Comparison of ENCODE assay signal across 8 cellular contexts in the genomic region with DNA sequence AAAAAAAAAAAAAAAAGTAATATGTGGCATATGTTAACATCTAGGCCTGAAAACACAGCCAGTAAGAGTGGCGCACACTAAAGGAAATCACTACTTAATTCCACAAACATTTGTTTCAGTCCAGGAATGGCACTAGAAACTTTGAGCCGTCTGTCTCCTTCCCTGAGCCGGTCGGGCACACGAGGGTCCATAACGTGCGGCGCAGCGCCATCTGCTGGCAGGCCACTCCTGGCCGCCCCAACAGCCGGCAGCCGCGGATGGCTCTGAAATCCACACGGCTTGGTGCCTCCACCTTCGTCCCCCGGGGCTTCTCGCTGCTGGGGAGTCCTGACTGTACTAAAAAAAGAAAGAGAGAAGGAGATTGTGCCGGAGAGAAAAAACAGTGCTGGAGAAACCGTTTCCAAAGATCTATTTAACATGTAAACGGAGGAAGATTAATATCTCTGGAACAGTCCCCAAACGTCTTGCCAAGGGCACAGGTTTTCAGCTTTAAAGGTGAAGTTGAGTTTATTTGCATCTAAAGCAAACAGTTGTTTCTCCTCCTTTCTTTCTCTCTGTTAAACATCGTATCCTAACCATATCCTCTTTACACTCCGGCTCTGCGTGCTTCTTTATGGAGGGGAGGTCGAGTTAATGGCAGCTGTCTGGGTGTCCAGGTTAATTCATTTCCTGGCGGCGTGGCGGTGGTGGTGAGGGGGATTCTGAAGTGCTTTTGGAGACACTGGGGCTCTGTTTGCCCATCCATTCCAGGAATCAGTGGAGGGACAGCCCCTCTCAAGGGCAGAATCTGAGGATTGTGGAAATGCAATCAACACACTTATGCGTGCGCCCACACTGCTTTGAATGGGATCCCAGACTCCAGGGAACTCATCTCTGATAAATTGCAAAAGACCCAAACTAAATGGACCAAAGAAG.
DNase-seq lines count a peak whose midpoint lies in the region; ATAC-seq and TF ChIP-seq lines count a peak whose summit lies in the region.

No MANE protein-coding gene starts in this region.

- H3K27me3 ChIP-seq in MM.1S (replicated peaks; ENCODE audit: insufficient read depth, low read length): no peaks in the 10 kb centered on the region

- H3K4me3 Mint-ChIP-seq in MCF 10A (ENCODE audit: unreplicated experiment): no peak overlapping the region

- TF ChIP-seq CTCF in MM.1S (IDR thresholded peaks at IDR 0.05; ENCODE audit: low read length) (peak; percentile 92), MCF 10A (IDR thresholded peaks at IDR 0.05; ENCODE audit: unreplicated experiment) (peak; percentile 90)

- no peak overlapping the region for H3K9ac ChIP-seq in MM.1S (ENCODE audit: low read length)

- CTCF ChIA-PET in HEK293T (lab: Yijun Ruan, JAX) (no interaction called here), MCF 10A (lab: Yijun Ruan, JAX) (interaction anchor here (0.5 to 2.6 kb wide), 29 partner anchors 9 to 1592 kb away, joined by 3 to 13 read pairs (median 4); no protein-coding TSS in a partner anchor)

- H3K36me3 ChIP-seq in MM.1S (replicated peaks; ENCODE audit: insufficient read depth, low read length): no peaks in the 10 kb centered on the region

- H3K79me2 ChIP-seq in MM.1S (ENCODE audit: low read length): no peaks in the 10 kb centered on the region

- no peaks in the 10 kb centered on the region for H3K9me3 Mint-ChIP-seq in MCF 10A (ENCODE audit: unreplicated experiment)

- H3K4me1 Mint-ChIP-seq in MCF 10A (ENCODE audit: insufficient read depth, unreplicated experiment): no peaks in the 10 kb centered on the region

- POLR2A ChIA-PET in HEK293T (lab: Yijun Ruan, JAX) (interaction anchor here (1.1 kb wide), 1 partner anchor 610 kb away, joined by 3 read pairs; no protein-coding TSS in a partner anchor), MCF 10A (lab: Yijun Ruan, JAX) (no interaction called here)

- no peak for ATAC-seq in activated CD4-positive, CD25-positive, alpha-beta regulatory T cell treated with anti-CD3 and anti-CD28 coated beads, Interleukin-2, amount 50 U/mL, for 24 hours

- no peaks in the 10 kb centered on the region for H3K9me2 ChIP-seq in MM.1S (replicated peaks; ENCODE audit: insufficient read depth, low read length)

- peak; percentile 50 for DNase-seq in activated CD4-positive, CD25-positive, alpha-beta regulatory T cell treated with anti-CD3 and anti-CD28 coated beads, Interleukin-2, amount 50 U/mL, for 72 hours
- DNase-seq in HEK293T (ENCODE audit: extremely low spot score): peak; percentile 77
- peak; percentile 61 for DNase-seq in MM.1S
- DNase-seq in SK-N-DZ (ENCODE audit: low spot score): peak; percentile 73
- DNase-seq in MCF 10A (ENCODE audit: unreplicated experiment): peak; percentile 76
- peak; percentile 86 for DNase-seq in islet precursor cell
- DNase-seq in stimulated activated CD4-positive, alpha-beta T cell treated with anti-CD3 and anti-CD28 coated beads, Interleukin-2, amount 100 ng/mL, for 48 hours: peak; percentile 56 to 58

- H3K36me3 Mint-ChIP-seq in MCF 10A (ENCODE audit: insufficient read depth, unreplicated experiment): peaks cover 5% of the 10 kb centered on the region

- no peak overlapping the region for H3K27ac ChIP-seq in MM.1S (ENCODE audit: low read length)

- no peaks in the 10 kb centered on the region for H3K9me3 ChIP-seq in MM.1S (replicated peaks; ENCODE audit: insufficient read depth, low read length)

- intact Hi-C loops in MCF 10A (cut with micrococcal nuclease): loop anchor here (1.0 to 2.0 kb wide), 3 partner anchors 220 to 956 kb away; no protein-coding TSS in a partner anchor

- no peak overlapping the region for H3K27ac Mint-ChIP-seq in MCF 10A (ENCODE audit: low read depth, unreplicated experiment)

- no peaks in the 10 kb centered on the region for H3K4me1 ChIP-seq in MM.1S (ENCODE audit: low read length)

- BruUV-seq in MCF 10A (replicated peaks; lab: Mats Ljungman, UMichigan): no TSS peak

- no peak overlapping the region for H3K4me3 ChIP-seq in MM.1S (ENCODE audit: low read length)

- H3K4me2 ChIP-seq in MM.1S (ENCODE audit: low read depth, low read length): no peak overlapping the region

- no peaks in the 10 kb centered on the region for H3F3A ChIP-seq in MM.1S (ENCODE audit: insufficient read depth, low read length)

- H4K20me1 ChIP-seq in MM.1S (ENCODE audit: insufficient read depth, low read length): no peaks in the 10 kb centered on the region

- H3K27me3 Mint-ChIP-seq in MCF 10A (ENCODE audit: insufficient read depth, unreplicated experiment): no peaks in the 10 kb centered on the region

- 0 out of 2 replicates have a peak overlapping the region, but pooled peaks have one; percentile 16 for H2AFZ ChIP-seq in MM.1S (ENCODE audit: low read length)

TF ChIP-seq in HEK293T, 16 proteins besides CTCF, POLR2A, EP300 and RAD21:
- no peak for TF ChIP-seq CTBP1 (IDR thresholded peaks at IDR 0.05; ENCODE audit: borderline replicate concordance)
- TF ChIP-seq L3MBTL2 (conservative IDR thresholded peaks at IDR 0.05): no peak
- TF ChIP-seq NFRKB (IDR thresholded peaks at IDR 0.05): no peak
- TF ChIP-seq ZNF384 (IDR thresholded peaks at IDR 0.05): no peak
- TF ChIP-seq FOXK2 (IDR thresholded peaks at IDR 0.05): no peak
- TF ChIP-seq FOXA1 (IDR thresholded peaks at IDR 0.05): no peak
- no peak for TF ChIP-seq SUZ12 (IDR thresholded peaks at IDR 0.05)
